In the genomic region with DNA sequence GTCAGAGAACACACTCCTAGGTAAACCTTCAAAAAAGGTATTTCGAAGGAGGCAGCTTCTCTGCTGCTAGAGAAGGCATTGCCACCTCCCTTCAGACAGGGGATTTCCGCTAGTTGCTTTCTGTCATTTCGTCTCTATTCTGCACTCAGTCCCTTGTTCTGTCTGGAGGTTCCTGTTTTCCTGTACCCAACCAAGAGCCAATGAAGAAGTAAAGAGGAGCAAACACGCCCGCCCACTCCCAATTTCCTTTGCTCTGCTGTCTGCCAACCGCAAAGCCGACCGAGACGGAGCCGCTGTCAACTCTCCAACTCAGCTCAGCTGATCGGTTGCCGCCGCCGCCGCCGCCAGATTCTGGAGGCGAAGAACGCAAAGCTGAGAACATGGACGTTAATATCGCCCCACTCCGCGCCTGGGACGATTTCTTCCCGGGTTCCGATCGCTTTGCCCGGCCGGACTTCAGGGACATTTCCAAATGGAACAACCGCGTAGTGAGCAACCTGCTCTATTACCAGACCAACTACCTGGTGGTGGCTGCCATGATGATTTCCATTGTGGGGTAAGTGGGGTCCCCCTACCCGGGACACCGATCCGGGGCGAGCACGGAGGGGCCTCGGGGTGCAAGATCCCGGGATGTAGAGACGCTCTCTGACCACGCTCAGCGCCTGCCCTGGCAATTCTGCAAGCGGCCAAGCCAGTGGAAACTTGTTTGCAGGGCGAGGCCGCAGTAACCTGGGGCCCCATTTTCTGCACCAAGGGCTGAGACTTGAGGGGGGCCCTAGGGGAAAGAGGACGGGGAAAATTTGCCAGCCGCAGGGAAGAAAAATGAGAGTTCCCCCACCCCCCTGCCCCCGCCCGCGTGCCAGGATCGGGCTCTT, we compare ENCODE assay signal across 8 cellular contexts. TPM values are rescaled to one million over a fixed set of nuclear protein-coding genes. Genes with fewer than 3 reads are reported as not detected.
DNase-seq lines count a peak whose midpoint lies in the region; TF ChIP-seq lines count a peak whose summit lies in the region.

ARL6IP5 (plus strand) TSS at position 270 of the 875 bp plus-strand sequence; CDS start at position 381, 111 bp downstream.

- no peaks in the 10 kb centered on the region for H3K9me3 ChIP-seq in GM23248 (ENCODE audit: low read depth)
- H3K9me3 ChIP-seq in neural cell (ENCODE audit: low read length) = no peaks in the 10 kb centered on the region
- H3K9me3 ChIP-seq in stomach = no peaks in the 10 kb centered on the region

- peak within 1 kb of the TSS; percentile 97 for H3K9ac ChIP-seq in GM23248
- H3K9ac ChIP-seq in neural cell (ENCODE audit: low read length) = peak within 1 kb of the TSS; percentile 84

- H3K4me3 ChIP-seq in GM23248 (peak within 1 kb of the TSS; percentile 93), LNCaP clone FGC (ENCODE audit: low read depth, low read length) (peak within 1 kb of the TSS; percentile 92), neural cell (ENCODE audit: low read length) (peak within 1 kb of the TSS; percentile 89), stomach (peak within 1 kb of the TSS; percentile 75 to 94 (median 84))

- peak; percentile 37 for TF ChIP-seq EP300 in neural cell (conservative IDR thresholded peaks at IDR 0.05; ENCODE audit: poor library complexity, severe bottlenecking)
- TF ChIP-seq EP300 in stomach (IDR thresholded peaks at IDR 0.05) = no peak

- TF ChIP-seq POLR2A in stomach (IDR thresholded peaks at IDR 0.05) = peak in 1 of 4 donors; percentile 45

- H3K36me3 ChIP-seq in GM23248 (ENCODE audit: low read depth) = no peaks in the 10 kb centered on the region
- H3K36me3 ChIP-seq in neural cell (ENCODE audit: insufficient read depth, low read length) = no peaks in the 10 kb centered on the region
- H3K36me3 ChIP-seq in stomach = no peaks in the 10 kb centered on the region

- H3K4me2 ChIP-seq in GM23248 (ENCODE audit: unreplicated experiment) (peak within 1 kb of the TSS; percentile 98), neural cell (ENCODE audit: low read length) (peak within 1 kb of the TSS; percentile 74)

- H3K4me1 ChIP-seq in GM23248 (ENCODE audit: insufficient read depth) (peaks cover 62% of the 10 kb centered on the region), stomach (peaks cover 56 to 83% (median 78%) of the 10 kb centered on the region in 4 donors)

- TF ChIP-seq CTCF in LNCaP clone FGC (IDR thresholded peaks at IDR 0.05; ENCODE audit: control insufficient read depth, extremely low read depth, insufficient read depth) (no peak), neural cell (IDR thresholded peaks at IDR 0.05; ENCODE audit: poor library complexity, severe bottlenecking) (no peak), stomach (IDR thresholded peaks at IDR 0.05) (no peak)

- peak within 1 kb of the TSS; percentile 98 for H3K27ac ChIP-seq in GM23248
- H3K27ac ChIP-seq in neural cell (ENCODE audit: low read length) = peak within 1 kb of the TSS; percentile 76
- H3K27ac ChIP-seq in stomach = peak within 1 kb of the TSS; percentile 94 to 97 (median 96)

- H4K20me1 ChIP-seq in GM23248 (ENCODE audit: insufficient read depth) = no peaks in the 10 kb centered on the region
- no peaks in the 10 kb centered on the region for H4K20me1 ChIP-seq in neural cell (ENCODE audit: insufficient read depth)

- H3K9me2 ChIP-seq in GM23248 (ENCODE audit: insufficient read depth) (no peaks in the 10 kb centered on the region), neural cell (ENCODE audit: insufficient read depth, low read length) (no peaks in the 10 kb centered on the region)

- H3F3A ChIP-seq in GM23248 (ENCODE audit: insufficient read depth) (peaks cover 69% of the 10 kb centered on the region), neural cell (ENCODE audit: insufficient read depth, low read length, poor library complexity, severe bottlenecking) (no peaks in the 10 kb centered on the region)

- DNase-seq in Daoy (ENCODE audit: low read depth) (peak; percentile 90), GM23248 (peak; percentile 94), LNCaP clone FGC (ENCODE audit: low read depth) (peak; percentile 89), SHP77 treated with DMSO at 0.1 percent for 48 hours (lab: John Stamatoyannopoulos, UW) (peak; percentile 83), fibroblast of the conjunctiva (ENCODE audit: low read depth) (peak; percentile 93), stomach (peak; percentile 96)
- DNase-seq in activated effector memory CD4-positive, alpha-beta T cell treated with anti-CD3 and anti-CD28 coated beads, Interleukin-2, amount 50 U/mL, for 16 hours = peak; percentile 96

- in situ Hi-C loops in GM23248 (cut with MboI) = no loop called here

- H2AFZ ChIP-seq in GM23248 (peak within 1 kb of the TSS; percentile 87), neural cell (ENCODE audit: low read depth, low read length) (peak within 1 kb of the TSS; percentile 73)

- intact Hi-C loops in stomach (cut with DNase I; ENCODE audit: low total_unique reads) = no loop called here

- peaks cover 46% of the 10 kb centered on the region for H3K79me2 ChIP-seq in GM23248 (ENCODE audit: insufficient read depth)
- H3K79me2 ChIP-seq in neural cell (replicated peaks; ENCODE audit: insufficient read depth, low read length) = peaks cover 41% of the 10 kb centered on the region

- H3K27me3 ChIP-seq in GM23248 (replicated peaks; ENCODE audit: insufficient read depth) (no peaks in the 10 kb centered on the region), neural cell (ENCODE audit: insufficient read depth, low read depth, low read length) (no peaks in the 10 kb centered on the region), stomach (no peaks in the 10 kb centered on the region)

- peak; percentile 15 for TF ChIP-seq RAD21 in neural cell (conservative IDR thresholded peaks at IDR 0.05)

- WGBS in GM23248 (ENCODE audit: low coverage in 1 of 2, low lambda C conversion rate in 2 of 2, missing lambda C conversion rate in 2 of 2), 2 experiments = 0 to 3% methylated on average over 49 of the region's 49 CpGs
- 0 to 2% (median 1%) methylated on average over 44 to 49 of the region's 49 CpGs for WGBS in stomach, 5 donors

TF ChIP-seq in neural cell, 6 proteins besides CTCF, POLR2A, EP300 and RAD21:
- TF ChIP-seq MXI1 (conservative IDR thresholded peaks at IDR 0.05; ENCODE audit: poor library complexity, severe bottlenecking) (peak; percentile 58), POLR2AphosphoS5 (IDR thresholded peaks at IDR 0.05) (peak; percentile 84), REST (IDR thresholded peaks at IDR 0.05; ENCODE audit: borderline replicate concordance) (no peak), EZH2 (IDR thresholded peaks at IDR 0.05; ENCODE audit: borderline replicate concordance, insufficient read depth, low read length, poor library complexity, severe bottlenecking) (no peak), TAF1 (IDR thresholded peaks at IDR 0.05; ENCODE audit: low read depth) (no peak)
TF ChIP-seq in neural cell: peak in this region for 2.

RNA-seq across cellular contexts. Expression of gene ARL6IP5, which starts in this region (rescaled TPM):
- total RNA-seq in Daoy (2014; rRNA removed; shearing (Covaris generic)) = 31.6 and 36.2 TPM in 2 replicates
- 94.0 and 98.7 TPM in 2 replicates for total RNA-seq in GM23248 (2014; rRNA removed; shearing (Covaris generic))
- 174 and 178 TPM in 2 replicates for polyA plus RNA-seq in GM23248 (2016; fragmentation: Nextera tagmentation; extraction: Ambion mirVana)
- 91.2 and 108 TPM in 2 replicates for polyA plus RNA-seq in neural cell
- polyA minus RNA-seq in neural cell = 72.6 and 80.5 TPM in 2 replicates
- 10 to 100 TPM; 13.4 to 74.2 (median 47.3) TPM for total RNA-seq in stomach
- polyA plus RNA-seq in stomach = 10 to 100 TPM; 32.2 to 60.7 (median 51.0) TPM

Comparison
In these comparisons a context has a peak if more than half of its experiments do, and no peak if none do; other contexts are left out.
1. Peak in every context shown above with its lines: DNase-seq, H3K4me3 ChIP-seq and H3K27ac ChIP-seq.